Comparison of ENCODE assay signal across 11 cellular contexts in the genomic region with DNA sequence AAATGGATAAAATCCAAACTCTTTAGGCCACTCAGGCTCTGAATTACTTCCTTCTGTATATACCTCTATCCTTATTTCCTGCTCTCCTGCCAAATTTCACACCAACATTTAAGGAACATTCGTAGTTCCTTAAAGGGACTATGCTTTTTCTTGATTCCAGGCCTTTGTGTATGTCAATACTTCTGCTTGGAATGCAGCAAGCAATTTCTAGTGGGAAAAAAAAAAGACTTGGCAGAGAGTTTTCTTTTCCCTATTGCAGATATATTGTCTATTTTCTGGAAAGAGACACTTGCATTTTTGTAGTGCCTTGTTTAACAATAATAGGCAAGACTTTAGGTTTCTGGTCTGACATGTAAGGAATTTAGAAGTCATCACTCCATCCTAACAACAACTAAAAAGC. TPM values are rescaled to one million over a fixed set of nuclear protein-coding genes. Genes with fewer than 3 reads are reported as not detected.
DNase-seq lines count a peak whose midpoint lies in the region; ATAC-seq and TF ChIP-seq lines count a peak whose summit lies in the region.
"Had no signal": no experiment of that assay in that cellular context is flagged by ENCODE, and none has a peak within 500 bp of the region (broad histone marks: within the 10 kb centered on the region; RNA-seq: fewer than 3 reads in every experiment).

No MANE protein-coding gene starts in this region.

- H3K4me3 ChIP-seq in AG04450 (ENCODE audit: low read depth, low read length) (peak overlapping the region; percentile 90), epithelial cell of esophagus (ENCODE audit: low read length) (peak overlapping the region; percentile 97)

- DNase-seq in AG04450 (ENCODE audit: low read depth, low spot score) (no peak), epithelial cell of esophagus (ENCODE audit: low read depth) (no peak), NCI-H146 treated with DMSO at 0.1 percent for 48 hours (lab: John Stamatoyannopoulos, UW; ENCODE audit: unreplicated experiment) (no peak), NCI-H82 (lab: John Stamatoyannopoulos, UW) (no peak)
- DNase-seq in stimulated activated CD4-positive, alpha-beta T cell treated with anti-CD3 and anti-CD28 coated beads, Interleukin-4, amount 100 ng/mL, for 24 hours = no peak
- DNase-seq: activated effector memory CD4-positive, alpha-beta T cell treated with anti-CD3 and anti-CD28 coated beads, Interleukin-2, amount 50 U/mL, for 16 hours; stimulated activated CD4-positive, alpha-beta T cell treated with anti-CD3 and anti-CD28 coated beads, Interleukin-2, amount 100 ng/mL, for 48 hours had no signal

- H3K9me3 Mint-ChIP-seq in IgD-negative memory B cell (peaks cover 0 to 1% (median 0%) of the 10 kb centered on the region in 3 donors), nephron (peaks cover 2% of the 10 kb centered on the region)

- ATAC-seq in GM18498 (IDR thresholded peaks at IDR 0.05; ENCODE audit: unreplicated experiment) = no peak

- TF ChIP-seq CTCF in AG04450 (IDR thresholded peaks at IDR 0.05; ENCODE audit: low read depth, low read length) (no peak), epithelial cell of esophagus (IDR thresholded peaks at IDR 0.05; ENCODE audit: insufficient read depth, low read depth, low read length, missing control alignments) (no peak), nephron (IDR thresholded peaks at IDR 0.05; ENCODE audit: unreplicated experiment in 3 of 3) (no peak)

- H3K36me3 Mint-ChIP-seq in IgD-negative memory B cell (no peaks in the 10 kb centered on the region), nephron (ENCODE audit: low read depth) (peaks cover 16% of the 10 kb centered on the region)

- CTCF ChIA-PET in AG04450 (lab: Charles Lee) = interaction anchor here (0.6 kb wide), 1 partner anchor 316 kb away, joined by 6 read pairs; no protein-coding TSS in a partner anchor

- H3K27ac Mint-ChIP-seq in IgD-negative memory B cell = peak overlapping the region in 1 of 3 donors; percentile 89
- H3K27ac Mint-ChIP-seq in nephron = peak overlapping the region; percentile 97 to 98 (median 98)

- peaks cover 5% of the 10 kb centered on the region; the same call in 1 of the 2 replicates for H3K9me3 ChIP-seq in AG04450 (ENCODE audit: control insufficient read depth, insufficient read depth, low read length)

- H3K4me3 Mint-ChIP-seq in IgD-negative memory B cell (peak overlapping the region; percentile 38 to 97 (median 62)), nephron (peak overlapping the region; percentile 87 to 94 (median 92))

- peaks cover 18 to 32% (median 29%) of the 10 kb centered on the region in 3 donors for H3K4me1 Mint-ChIP-seq in IgD-negative memory B cell
- peaks cover 41% of the 10 kb centered on the region for H3K4me1 Mint-ChIP-seq in nephron

- H3K27me3 Mint-ChIP-seq in IgD-negative memory B cell = peaks cover 2% of the 10 kb centered on the region
- H3K27me3 Mint-ChIP-seq in nephron (ENCODE audit: low read depth) = no peaks in the 10 kb centered on the region

- H3K27ac ChIP-seq in AG04450 (ENCODE audit: low read depth, low read length) = no peak overlapping the region
- H3K27ac ChIP-seq: C4-2B had no signal

- POLR2A ChIA-PET in AG04450 (lab: Yijun Ruan, JAX) = no interaction called here

- no peaks in the 10 kb centered on the region for H3K27me3 ChIP-seq in AG04450 (ENCODE audit: control insufficient read depth, insufficient read depth, low read length)

RNA-seq across cellular contexts. Expression of gene ADH5, which starts 1.9 kb away (rescaled TPM):
- 349 and 437 TPM in 2 replicates for polyA plus RNA-seq in AG04450 (2011; rRNA removed)
- polyA minus RNA-seq in AG04450 (2011; rRNA and poly(A)+ RNA removed) = 208 and 236 TPM in 2 replicates
- 84.5 TPM for polyA plus RNA-seq in IgD-negative memory B cell

RNA-seq across cellular contexts. Expression of gene ADH4, which starts 53.6 kb away (rescaled TPM):
- not detected in 2 replicates for polyA plus RNA-seq in AG04450 (2011; rRNA removed)
- polyA minus RNA-seq in AG04450 (2011; rRNA and poly(A)+ RNA removed) = not detected in 2 replicates
- polyA plus RNA-seq in IgD-negative memory B cell = not detected
